17 cellular contexts compared by ENCODE assay signal in genomic region chr20:47605673-47606413, GRCh38.
DNase-seq lines count a peak whose midpoint lies in the region; ATAC-seq and TF ChIP-seq lines count a peak whose summit lies in the region.
"Had no signal": no experiment of that assay in that cellular context is flagged by ENCODE, and none has a peak within 500 bp of the region (broad histone marks: within the 10 kb centered on the region; RNA-seq: fewer than 3 reads in every experiment).

No MANE protein-coding gene starts in this region.

- H3K4me3 ChIP-seq in CD4-positive, CD25-positive, alpha-beta regulatory T cell (ENCODE audit: low read depth, low read length), result peak overlapping the region; percentile 52
- no peak overlapping the region for H3K4me3 ChIP-seq in lower lobe of right lung
- H3K4me3 ChIP-seq: ascending aorta, HAP-1, psoas muscle had no signal

- no peak for TF ChIP-seq CTCF in lower lobe of right lung (IDR thresholded peaks at IDR 0.05)

- no peaks in the 10 kb centered on the region for H3K9me3 Mint-ChIP-seq in CD4-positive, CD25-positive, alpha-beta regulatory T cell
- H3K9me3 Mint-ChIP-seq in central memory CD8-positive, alpha-beta T cell, result no peaks in the 10 kb centered on the region

- peaks cover 62% of the 10 kb centered on the region for H3K4me1 ChIP-seq in CD4-positive, CD25-positive, alpha-beta regulatory T cell (ENCODE audit: control insufficient read depth, insufficient read depth, low read length, poor library complexity, severe bottlenecking)
- peaks cover 38% of the 10 kb centered on the region for H3K4me1 ChIP-seq in lower lobe of right lung

- H3K27ac ChIP-seq in CD4-positive, CD25-positive, alpha-beta regulatory T cell (ENCODE audit: insufficient read depth, low read length, poor library complexity, severe bottlenecking), result peak overlapping the region; percentile 39
- H3K27ac ChIP-seq in lower lobe of right lung, result no peak overlapping the region
- H3K27ac ChIP-seq: 22Rv1, ascending aorta, psoas muscle had no signal

- DNase-seq in NCI-H1092 treated with DMSO at 0.1 percent for 48 hours (lab: John Stamatoyannopoulos, UW) (peak; percentile 69), NCI-H1092 (lab: John Stamatoyannopoulos, UW) (no peak), NCI-H345 (lab: John Stamatoyannopoulos, UW) (peak; percentile 32), left ventricle myocardium superior (no peak), lower lobe of right lung (no peak)
- no peak for DNase-seq in CD4-positive, CD25-positive, alpha-beta regulatory T cell
- no peak for DNase-seq in central memory CD8-positive, alpha-beta T cell (ENCODE audit: low spot score in 2 of 2)
- DNase-seq: activated CD8-positive, alpha-beta memory T cell treated with anti-CD3 and anti-CD28 coated beads, Interleukin-2, amount 50 U/mL, for 4 hours; GDM1; head of caudate nucleus; psoas muscle; stimulated activated CD4-positive, alpha-beta T cell treated with anti-CD3 and anti-CD28 coated beads, Interleukin-12 subunit alpha, Interleukin-12 subunit beta, amount 100 ng/mL, for 4 hours had no signal

- no peaks in the 10 kb centered on the region for H3K9me3 ChIP-seq in CD4-positive, CD25-positive, alpha-beta regulatory T cell (ENCODE audit: control insufficient read depth in 2 of 2, low read length in 2 of 2)
- no peaks in the 10 kb centered on the region for H3K9me3 ChIP-seq in lower lobe of right lung
- H3K9me3 ChIP-seq: ascending aorta, HAP-1, psoas muscle had no signal

- ATAC-seq in CD4-positive, CD25-positive, alpha-beta regulatory T cell (ENCODE audit: low read depth in 2 of 2), result no peak
- ATAC-seq in central memory CD8-positive, alpha-beta T cell (replicated peaks; ENCODE audit: extremely low read depth, poor library complexity, severe bottlenecking), result no peak
- no peak for ATAC-seq in left ventricle myocardium superior
- no peak for ATAC-seq in lower lobe of right lung
- no peak for ATAC-seq in HG03520 (IDR thresholded peaks at IDR 0.05; ENCODE audit: unreplicated experiment)
- ATAC-seq: esophagus mucosa, psoas muscle had no signal

- H3K4me1 Mint-ChIP-seq in CD4-positive, CD25-positive, alpha-beta regulatory T cell, result peaks cover 60 to 90% (median 74%) of the 10 kb centered on the region in 4 donors
- H3K4me1 Mint-ChIP-seq in central memory CD8-positive, alpha-beta T cell, result peaks cover 61% of the 10 kb centered on the region

- H3K4me3 Mint-ChIP-seq in CD4-positive, CD25-positive, alpha-beta regulatory T cell, result peak overlapping the region; percentile 2 to 81 (median 16)
- H3K4me3 Mint-ChIP-seq in central memory CD8-positive, alpha-beta T cell, result no peak overlapping the region

- intact Hi-C loops in left ventricle myocardium superior (cut with micrococcal nuclease) (no loop called here), lower lobe of right lung (cut with DNase I) (no loop called here)

- H3K27ac Mint-ChIP-seq in CD4-positive, CD25-positive, alpha-beta regulatory T cell, result peak overlapping the region; percentile 0 to 97 (median 24)
- peak overlapping the region; percentile 7 for H3K27ac Mint-ChIP-seq in central memory CD8-positive, alpha-beta T cell (ENCODE audit: low read depth)

- H3K36me3 Mint-ChIP-seq in CD4-positive, CD25-positive, alpha-beta regulatory T cell, result peaks cover 10% of the 10 kb centered on the region
- peaks cover 3% of the 10 kb centered on the region for H3K36me3 Mint-ChIP-seq in central memory CD8-positive, alpha-beta T cell (ENCODE audit: insufficient read depth)

- H3K27me3 Mint-ChIP-seq in CD4-positive, CD25-positive, alpha-beta regulatory T cell, result no peaks in the 10 kb centered on the region
- no peaks in the 10 kb centered on the region for H3K27me3 Mint-ChIP-seq in central memory CD8-positive, alpha-beta T cell

- H3K36me3 ChIP-seq in CD4-positive, CD25-positive, alpha-beta regulatory T cell (ENCODE audit: control insufficient read depth, insufficient read depth, low read length), result no peaks in the 10 kb centered on the region
- no peaks in the 10 kb centered on the region for H3K36me3 ChIP-seq in lower lobe of right lung
- H3K36me3 ChIP-seq: ascending aorta, HAP-1 had no signal

- H3K27me3 ChIP-seq in CD4-positive, CD25-positive, alpha-beta regulatory T cell (ENCODE audit: control insufficient read depth, insufficient read depth, low read length), result no peaks in the 10 kb centered on the region
- H3K27me3 ChIP-seq in lower lobe of right lung (ENCODE audit: low read depth), result no peaks in the 10 kb centered on the region
- H3K27me3 ChIP-seq: ascending aorta had no signal

Comparison
In these comparisons a context has a peak if more than half of its experiments do, and no peak if none do; other contexts are left out.
1. DNase-seq: peak in NCI-H1092 treated with DMSO at 0.1 percent for 48 hours (single experiment) and NCI-H345 (single experiment); none in NCI-H1092 (single experiment), CD4-positive, CD25-positive, alpha-beta regulatory T cell (0 of 3), central memory CD8-positive, alpha-beta T cell (0 of 2), left ventricle myocardium superior (single experiment) and lower lobe of right lung (single experiment).